Comparison of ENCODE assay signal across 6 cellular contexts in genomic region chr17:8189041-8189710, GRCh38. TPM values are rescaled to one million over a fixed set of nuclear protein-coding genes. Genes with fewer than 3 reads are reported as not detected.
A peak's percentile ranks its signal among the peaks of the same experiment; 100 is the strongest.
DNase-seq lines count a peak whose midpoint lies in the region; ATAC-seq, FAIRE-seq and TF ChIP-seq lines count a peak whose summit lies in the region.

No MANE protein-coding gene starts in this region.

- H3K4me1 ChIP-seq in A549, result peaks cover 40% of the 10 kb centered on the region
- H3K4me1 ChIP-seq in esophagus (ENCODE audit: control insufficient read depth in 2 of 2, insufficient read depth in 2 of 2, low read length in 1 of 2), result peaks cover 5 to 16% of the 10 kb centered on the region in 2 donors

- H3K27me3 ChIP-seq in esophagus (ENCODE audit: control insufficient read depth in 1 of 2, insufficient read depth in 2 of 2, low read length in 2 of 2), result no peaks in the 10 kb centered on the region

- ATAC-seq in A549 (no peak; a peak in 1 of 6 replicates), HG03460 (IDR thresholded peaks at IDR 0.05; ENCODE audit: unreplicated experiment) (no peak)

- CTCF ChIA-PET in A549 (lab: Yijun Ruan, JAX), result interaction anchor here (0.9 to 11.3 kb wide), 8 partner anchors 17 to 188 kb away, joined by 3 to 164 read pairs (median 7); partner anchors contain the start of genes ALOXE3 and AURKB

- no peak for TF ChIP-seq POLR2A in A549 (IDR thresholded peaks at IDR 0.05; ENCODE audit: low read length)

- no peak for FAIRE-seq in A549 (lab: Jason Lieb, UNC)

- H3K27ac ChIP-seq in A549, result peak overlapping the region; percentile 88 to 89
- peak overlapping the region; percentile 97 to 99 for H3K27ac ChIP-seq in esophagus (ENCODE audit: low read depth in 2 of 2, low read length in 1 of 2)

- peak overlapping the region; percentile 72 for H3K4me2 ChIP-seq in A549

- DNase-seq in A549 (ENCODE audit: low read depth in 1 of 2, low spot score in 1 of 2) (no peak), NCI-H69 (lab: John Stamatoyannopoulos, UW) (peak; percentile 29), cerebellum (ENCODE audit: low spot score) (no peak)
- DNase-seq in stimulated activated naive CD4-positive, alpha-beta T cell (lab: John Stamatoyannopoulos, UW), result peak in 4 of 6 experiments; percentile 38 to 61 (median 54)

- TF ChIP-seq EP300 in A549 (IDR thresholded peaks at IDR 0.05), result no peak

- H3K36me3 ChIP-seq in esophagus (ENCODE audit: control insufficient read depth in 2 of 2, insufficient read depth in 2 of 2, low read length in 1 of 2), result no peaks in the 10 kb centered on the region

- H3K9me3 ChIP-seq in A549 (no peaks in the 10 kb centered on the region), esophagus (ENCODE audit: control insufficient read depth in 2 of 2, insufficient read depth in 1 of 2, low read depth in 1 of 2, low read length in 1 of 2) (no peaks in the 10 kb centered on the region)

- no peak for TF ChIP-seq CTCF in A549 (IDR thresholded peaks at IDR 0.05)

- 36% methylated on average over 52 of the region's 67 CpGs for WGBS in A549 (ENCODE audit: missing lambda C conversion rate)
- WGBS in esophagus, 2 donors, result 3 to 4% methylated on average over 55 to 67 of the region's 67 CpGs

- peak overlapping the region; percentile 71 for H3K4me3 ChIP-seq in A549
- H3K4me3 ChIP-seq in esophagus (ENCODE audit: low read depth in 1 of 2, low read length in 2 of 2), result peak overlapping the region; percentile 70 to 92

- POLR2A ChIA-PET in A549 (lab: Yijun Ruan, JAX), result interaction anchor here (1.3 to 4.0 kb wide), 11 partner anchors 10 to 106 kb away, joined by 4 to 45 read pairs (median 11); partner anchors contain the start of genes CTC1, PFAS and SLC25A35

- no peak for TF ChIP-seq RAD21 in A549 (conservative IDR thresholded peaks at IDR 0.05 in 1 of 2, IDR thresholded peaks at IDR 0.05 in 1 of 2)

TF ChIP-seq in A549, 52 proteins besides CTCF, POLR2A, EP300 and RAD21:
- no peak for TF ChIP-seq ESRRA (IDR thresholded peaks at IDR 0.05; ENCODE audit: borderline replicate concordance, low read length)
- TF ChIP-seq RFX5 (IDR thresholded peaks at IDR 0.05), result no peak
- no peak for TF ChIP-seq CHD2 (IDR thresholded peaks at IDR 0.05; ENCODE audit: low read length, partially characterized antibody)
- TF ChIP-seq FOSB (CRISPR knock-in tag; IDR thresholded peaks at IDR 0.05), result no peak
- TF ChIP-seq HMGXB4 (CRISPR knock-in tag; IDR thresholded peaks at IDR 0.05; ENCODE audit: borderline replicate concordance), result no peak
- no peak for TF ChIP-seq SMC3 (IDR thresholded peaks at IDR 0.05)
- no peak for TF ChIP-seq HES2 (IDR thresholded peaks at IDR 0.05)
- no peak for TF ChIP-seq BCL3 (IDR thresholded peaks at IDR 0.05)
- TF ChIP-seq EHMT2 (IDR thresholded peaks at IDR 0.05; ENCODE audit: low read depth), result no peak
- TF ChIP-seq ZC3H11A (IDR thresholded peaks at IDR 0.05), result no peak
- no peak for TF ChIP-seq MYC (IDR thresholded peaks at IDR 0.05; ENCODE audit: borderline replicate concordance, low read length)
- TF ChIP-seq CEBPB (IDR thresholded peaks at IDR 0.05), result no peak
- no peak for TF ChIP-seq HOXB5 (CRISPR knock-in tag; IDR thresholded peaks at IDR 0.05)
- TF ChIP-seq EHF (CRISPR knock-in tag; IDR thresholded peaks at IDR 0.05), result no peak
- TF ChIP-seq MAZ (IDR thresholded peaks at IDR 0.05; ENCODE audit: borderline replicate concordance, low read depth, low read length), result no peak
- no peak for TF ChIP-seq ELK1 (IDR thresholded peaks at IDR 0.05; ENCODE audit: low read depth, low read length)
- TF ChIP-seq CBX2 (IDR thresholded peaks at IDR 0.05; ENCODE audit: borderline replicate concordance, low read depth), result no peak
- TF ChIP-seq TFCP2L1 (CRISPR knock-in tag; IDR thresholded peaks at IDR 0.05), result no peak

RNA-seq across cellular contexts. Expression of gene BORCS6, which starts 0.8 kb away (rescaled TPM):
- polyA plus RNA-seq in A549 (2011; rRNA removed) (3.0 and 3.3 TPM in 2 replicates), A549 (2017; fragmentation: RNase III; extraction: RNeasy Plus Mini Kit Qiagen cat#74134 plus additional on column Dnase treatment) (4.1 to 6.6 TPM (median 6.1 TPM) in 3 replicates), esophagus (1 to 10 TPM; 3.3 to 8.2 TPM)
- polyA plus RNA-seq in A549 (2012; cell fraction: cytosol; rRNA removed), result 4.7 and 6.0 TPM in 2 replicates
- 5.1 and 6.7 TPM in 2 replicates for polyA plus RNA-seq in A549 (2012; cell fraction: nucleus; rRNA removed)
- 3.4 and 3.8 TPM in 2 replicates for polyA minus RNA-seq in A549 (2011; rRNA and poly(A)+ RNA removed)
- 3.1 TPM for total RNA-seq in cerebellum

RNA-seq across cellular contexts. Expression of gene TMEM107, which starts 13.0 kb away (rescaled TPM):
- polyA plus RNA-seq in A549 (2011; rRNA removed) (21.8 and 22.8 TPM in 2 replicates), A549 (2017; fragmentation: RNase III; extraction: RNeasy Plus Mini Kit Qiagen cat#74134 plus additional on column Dnase treatment) (16.0 to 19.2 TPM (median 17.0 TPM) in 3 replicates), esophagus (1 to 10 TPM; 5.6 to 8.9 TPM)
- polyA plus RNA-seq in A549 (2012; cell fraction: cytosol; rRNA removed), result 27.0 and 28.5 TPM in 2 replicates
- polyA plus RNA-seq in A549 (2012; cell fraction: nucleus; rRNA removed), result 17.3 and 18.3 TPM in 2 replicates
- polyA minus RNA-seq in A549 (2011; rRNA and poly(A)+ RNA removed), result 94.8 and 135 TPM in 2 replicates
- 28.3 TPM for total RNA-seq in cerebellum

RNA-seq across cellular contexts. Expression of gene AURKB, which starts 21.2 kb away (rescaled TPM):
- polyA plus RNA-seq in A549 (2011; rRNA removed) (51.0 and 59.5 TPM in 2 replicates), A549 (2017; fragmentation: RNase III; extraction: RNeasy Plus Mini Kit Qiagen cat#74134 plus additional on column Dnase treatment) (124 to 137 TPM (median 130 TPM) in 3 replicates), esophagus (10 to 100 TPM; 25.3 to 28.3 TPM)
- 161 and 188 TPM in 2 replicates for polyA plus RNA-seq in A549 (2012; cell fraction: cytosol; rRNA removed)
- polyA plus RNA-seq in A549 (2012; cell fraction: nucleus; rRNA removed), result 627 and 727 TPM in 2 replicates
- 58.8 and 80.3 TPM in 2 replicates for polyA minus RNA-seq in A549 (2011; rRNA and poly(A)+ RNA removed)
- 15.2 TPM for total RNA-seq in cerebellum

RNA-seq across cellular contexts. Expression of gene VAMP2, which starts 26.4 kb away (rescaled TPM):
- polyA plus RNA-seq in A549 (2011; rRNA removed) (21.7 and 24.7 TPM in 2 replicates), A549 (2017; fragmentation: RNase III; extraction: RNeasy Plus Mini Kit Qiagen cat#74134 plus additional on column Dnase treatment) (19.2 to 23.3 TPM (median 19.3 TPM) in 3 replicates), esophagus (10 to 100 TPM; 21.9 to 22.4 TPM)
- polyA plus RNA-seq in A549 (2012; cell fraction: cytosol; rRNA removed), result 20.5 and 26.1 TPM in 2 replicates
- polyA plus RNA-seq in A549 (2012; cell fraction: nucleus; rRNA removed), result 23.5 and 36.3 TPM in 2 replicates
- polyA minus RNA-seq in A549 (2011; rRNA and poly(A)+ RNA removed), result 8.5 and 9.5 TPM in 2 replicates
- 29.9 TPM for total RNA-seq in cerebellum

RNA-seq across cellular contexts. Expression of gene PER1, which starts 37.0 kb away (rescaled TPM):
- polyA plus RNA-seq in A549 (2011; rRNA removed) (5.5 and 5.6 TPM in 2 replicates), A549 (2017; fragmentation: RNase III; extraction: RNeasy Plus Mini Kit Qiagen cat#74134 plus additional on column Dnase treatment) (6.8 to 8.7 TPM (median 8.4 TPM) in 3 replicates), esophagus (10 to 100 TPM; 44.7 to 85.2 TPM)
- polyA plus RNA-seq in A549 (2012; cell fraction: cytosol; rRNA removed), result 7.4 and 10.9 TPM in 2 replicates
- 53.8 and 57.6 TPM in 2 replicates for polyA plus RNA-seq in A549 (2012; cell fraction: nucleus; rRNA removed)
- polyA minus RNA-seq in A549 (2011; rRNA and poly(A)+ RNA removed), result 13.7 and 34.7 TPM in 2 replicates
- 7.7 TPM for total RNA-seq in cerebellum

Comparison
In these comparisons a context has a peak if more than half of its experiments do, and no peak if none do; other contexts are left out.
1. DNase-seq: peak in NCI-H69 (single experiment) and stimulated activated naive CD4-positive, alpha-beta T cell (4 of 6); none in A549 (0 of 2) and cerebellum (single experiment).